Comparison of ENCODE assay signal across 31 cellular contexts in the genomic region with DNA sequence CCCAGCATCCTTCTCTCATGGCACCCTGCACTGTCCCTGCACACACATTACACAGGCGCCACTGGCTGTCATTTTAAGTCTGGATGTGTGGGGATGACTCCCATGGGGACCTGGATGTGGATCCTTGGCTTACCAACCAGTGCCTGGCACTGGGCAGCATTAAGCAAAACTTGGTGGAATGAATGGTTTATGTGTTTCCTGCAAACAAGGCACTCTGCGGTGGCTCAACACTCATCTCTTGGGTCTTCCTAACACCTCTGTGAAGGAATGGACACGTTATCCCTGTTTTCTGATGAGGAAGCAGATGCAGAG.
"Had no signal": no experiment of that assay in that cellular context is flagged by ENCODE, and none has a peak within 500 bp of the region (broad histone marks: within the 10 kb centered on the region; RNA-seq: fewer than 3 reads in every experiment).

No MANE protein-coding gene starts in this region.

- DNase-seq: activated B cell treated with CpG ODN at 0.5 μM for 24 hours; activated CD4-positive, alpha-beta T cell treated with anti-CD3 and anti-CD28 coated beads for 48 hours; activated CD4-positive, alpha-beta T cell treated with anti-CD3 and anti-CD28 coated beads, Interleukin-2, amount 50 U/mL, for 4 hours; activated CD4-positive, CD25-positive, alpha-beta regulatory T cell treated with anti-CD3 and anti-CD28 coated beads, Interleukin-2, amount 50 U/mL, for 72 hours; activated CD8-positive, alpha-beta T cell treated with anti-CD3 and anti-CD28 coated beads for 36 hours; activated gamma-delta T cell treated with Interleukin-2 at 50 U/mL for 16 hours; activated naive CD4-positive, alpha-beta T cell treated with anti-CD3 and anti-CD28 coated beads for 36 hours; activated naive CD8-positive, alpha-beta T cell treated with anti-CD3 and anti-CD28 coated beads, Interleukin-2, amount 50 U/mL, for 24 hours; activated T-cell treated with anti-CD3 and anti-CD28 coated beads, Interleukin-2, amount 50 U/mL, for 24 hours; brain microvascular endothelial cell; IMR-90; NCI-H1105 treated with DMSO at 0.1 percent for 48 hours; NCI-H1436; NCI-H1694; NCI-H1930; NCI-H2081 treated with DMSO at 0.1 percent for 48 hours; NCI-H226; NCI-H446 treated with DMSO at 0.1 percent for 48 hours; NCI-H524; NCI-H69; NCI-H82; PC-3; Peyer's patch; RPMI8226; SHP77 treated with DMSO at 0.1 percent for 48 hours; SK-N-SH had no signal

- H3K27me3 ChIP-seq: brain microvascular endothelial cell, Peyer's patch, SJSA1 had no signal

- H3K9me3 ChIP-seq: SJSA1 had no signal

- H3K27ac ChIP-seq: brain microvascular endothelial cell, Peyer's patch, SJSA1 had no signal

- H3K4me3 Mint-ChIP-seq: activated B cell treated with CpG ODN at 0.5 μM for 24 hours; activated CD8-positive, alpha-beta T cell treated with anti-CD3 and anti-CD28 coated beads for 36 hours; activated naive CD4-positive, alpha-beta T cell treated with anti-CD3 and anti-CD28 coated beads for 36 hours; activated naive CD8-positive, alpha-beta T cell; activated naive CD8-positive, alpha-beta T cell treated with anti-CD3 and anti-CD28 coated beads, Interleukin-2, amount 50 U/mL, for 24 hours; activated T-cell treated with anti-CD3 and anti-CD28 coated beads, Interleukin-2, amount 50 U/mL, for 24 hours; T-helper 1 cell treated with Interleukin-12 subunit alpha and Interleukin-12 subunit beta and Interleukin-4 antibody, amounts not matched to agents 30 μg/mL and 1 μg/mL, for 36 hours; T-helper 2 cell treated with Interferon-gamma antibody and Interleukin-4, amounts not matched to agents 5 μg/mL and 100 μg/mL, for 36 hours had no signal

- H3K4me3 ChIP-seq: K562, Peyer's patch, SJSA1 had no signal

- H3K9ac ChIP-seq: SK-N-SH had no signal

- ATAC-seq: activated CD8-positive, alpha-beta T cell treated with anti-CD3 and anti-CD28 coated beads for 36 hours; activated naive CD8-positive, alpha-beta T cell treated with anti-CD3 and anti-CD28 coated beads, Interleukin-2, amount 50 U/mL, for 24 hours; K562; PC-3 had no signal

- H3K36me3 ChIP-seq: brain microvascular endothelial cell, Peyer's patch, SJSA1 had no signal

- H3K27ac Mint-ChIP-seq: activated B cell treated with CpG ODN at 0.5 μM for 24 hours; activated CD8-positive, alpha-beta T cell treated with anti-CD3 and anti-CD28 coated beads for 36 hours; activated naive CD4-positive, alpha-beta T cell treated with anti-CD3 and anti-CD28 coated beads for 36 hours; activated naive CD8-positive, alpha-beta T cell; activated naive CD8-positive, alpha-beta T cell treated with anti-CD3 and anti-CD28 coated beads, Interleukin-2, amount 50 U/mL, for 24 hours; activated T-cell treated with anti-CD3 and anti-CD28 coated beads, Interleukin-2, amount 50 U/mL, for 24 hours; T-helper 1 cell treated with Interleukin-12 subunit alpha and Interleukin-12 subunit beta and Interleukin-4 antibody, amounts not matched to agents 30 μg/mL and 1 μg/mL, for 36 hours; T-helper 2 cell treated with Interferon-gamma antibody and Interleukin-4, amounts not matched to agents 5 μg/mL and 100 μg/mL, for 36 hours had no signal

- H3K4me2 ChIP-seq: SK-N-SH had no signal

- H3K4me1 ChIP-seq: Peyer's patch, SJSA1 had no signal

- FAIRE-seq: K562 had no signal

- H3K27me3 Mint-ChIP-seq: activated B cell treated with CpG ODN at 0.5 μM for 24 hours; activated CD8-positive, alpha-beta T cell treated with anti-CD3 and anti-CD28 coated beads for 36 hours; activated naive CD8-positive, alpha-beta T cell; activated naive CD8-positive, alpha-beta T cell treated with anti-CD3 and anti-CD28 coated beads, Interleukin-2, amount 50 U/mL, for 24 hours; activated T-cell treated with anti-CD3 and anti-CD28 coated beads, Interleukin-2, amount 50 U/mL, for 24 hours had no signal

- H3K4me1 Mint-ChIP-seq: activated B cell treated with CpG ODN at 0.5 μM for 24 hours; activated naive CD8-positive, alpha-beta T cell treated with anti-CD3 and anti-CD28 coated beads, Interleukin-2, amount 50 U/mL, for 24 hours had no signal
